21 cellular contexts compared by ENCODE assay signal in genomic region chr2:217030081-217030480, GRCh38.
A peak's percentile ranks its signal among the peaks of the same experiment; 100 is the strongest.
DNase-seq lines count a peak whose midpoint lies in the region; ATAC-seq, FAIRE-seq and TF ChIP-seq lines count a peak whose summit lies in the region.
"Had no signal": no experiment of that assay in that cellular context is flagged by ENCODE, and none has a peak within 500 bp of the region (broad histone marks: within the 10 kb centered on the region; RNA-seq: fewer than 3 reads in every experiment).

No MANE protein-coding gene starts in this region.

- WGBS in HepG2 (ENCODE audit: low lambda C conversion rate): 0% methylated on average over 6 of the region's 6 CpGs
- 43% methylated on average over 5 of the region's 6 CpGs for WGBS in right lobe of liver (ENCODE audit: insufficient coverage, low coverage, low lambda C conversion rate, missing lambda C conversion rate)

- no peak for DNase-seq in HepG2 (ENCODE audit: low spot score)
- no peak for DNase-seq in right lobe of liver
- no peak for DNase-seq in progenitor cell of endocrine pancreas (ENCODE audit: low spot score, unreplicated experiment)
- no peak for DNase-seq in KG1 (lab: John Stamatoyannopoulos, UW)
- DNase-seq in NCI-H1694 (lab: John Stamatoyannopoulos, UW): no peak
- DNase-seq: AML-193; Caco-2; Calu3; CD4-positive, alpha-beta T cell; CD8-positive, alpha-beta T cell; DMS79 treated with DMSO at 0.1 percent for 48 hours; GF-D8 had no signal

- no peaks in the 10 kb centered on the region for H4K20me1 ChIP-seq in HepG2 (ENCODE audit: insufficient read depth, low read length)
- H4K20me1 ChIP-seq: BLaER1 treated with 17β-estradiol and CSF1 and Interleukin-3, amounts not matched to agents 10 nM and 100 nM had no signal

- ATAC-seq in HepG2 (no peak), right lobe of liver (no peak)
- ATAC-seq: A549; CD8-positive, alpha-beta T cell had no signal

- CTCF ChIA-PET in HepG2 (lab: Yijun Ruan, JAX; ENCODE audit: low intra/inter-chr PET ratio, low total read pairs): no interaction called here

- no peaks in the 10 kb centered on the region for H3K4me1 ChIP-seq in HepG2 (ENCODE audit: insufficient read depth, low read length)
- no peaks in the 10 kb centered on the region for H3K4me1 ChIP-seq in right lobe of liver
- H3K4me1 ChIP-seq: A549, Caco-2 had no signal

- intact Hi-C loops in HepG2 (cut with micrococcal nuclease; ENCODE audit: unreplicated experiment) (no loop called here), right lobe of liver (cut with DNase I) (no loop called here)

- TF ChIP-seq RAD21 in HepG2 (CRISPR knock-in tag; IDR thresholded peaks at IDR 0.05): no peak

- POLR2A ChIA-PET in HepG2 (lab: Yijun Ruan, JAX): no interaction called here

- no peaks in the 10 kb centered on the region for H3K9me3 Mint-ChIP-seq in progenitor cell of endocrine pancreas (ENCODE audit: low read depth)
- H3K9me3 Mint-ChIP-seq: CD4-positive, alpha-beta T cell; CD8-positive, alpha-beta T cell had no signal

- no peak for TF ChIP-seq EP300 in HepG2 (IDR thresholded peaks at IDR 0.05; ENCODE audit: low read depth in 2 of 2, low read length in 2 of 2)
- no peak for TF ChIP-seq EP300 in HepG2 (CRISPR knock-in tag; IDR thresholded peaks at IDR 0.05; ENCODE audit: borderline replicate concordance)

- no peaks in the 10 kb centered on the region for H3K4me1 Mint-ChIP-seq in progenitor cell of endocrine pancreas (ENCODE audit: low read depth)
- H3K4me1 Mint-ChIP-seq: B cell had no signal

- no peak for FAIRE-seq in HepG2 (lab: Jason Lieb, UNC)
- FAIRE-seq: A549, D721Med, G401.6, GM12891, GM19239 had no signal

- no peak overlapping the region for H3K4me2 ChIP-seq in HepG2 (ENCODE audit: low read depth, low read length)
- H3K4me2 ChIP-seq: A549; BLaER1 treated with 17β-estradiol and CSF1 and Interleukin-3, amounts not matched to agents 10 nM and 100 nM had no signal

- no peaks in the 10 kb centered on the region for H3K79me2 ChIP-seq in HepG2 (ENCODE audit: insufficient read depth, low read length)

- no peak overlapping the region for H2AFZ ChIP-seq in HepG2 (ENCODE audit: low read length)

- H3K36me3 ChIP-seq in HepG2 (replicated peaks in 1 of 2; ENCODE audit: control insufficient read depth in 1 of 2, insufficient read depth in 2 of 2, low read length in 2 of 2) (no peaks in the 10 kb centered on the region), right lobe of liver (no peaks in the 10 kb centered on the region)
- H3K36me3 ChIP-seq: BLaER1 treated with 17β-estradiol and CSF1 and Interleukin-3, amounts not matched to agents 10 nM and 100 nM had no signal

- H3K27ac ChIP-seq in HepG2 (ENCODE audit: extremely low read length, insufficient read depth, low read length) (no peak overlapping the region), right lobe of liver (no peak overlapping the region)
- H3K27ac ChIP-seq: 22Rv1; A549; BLaER1 treated with 17β-estradiol and CSF1 and Interleukin-3, amounts not matched to agents 10 nM and 100 nM; C4-2B had no signal

- TF ChIP-seq CTCF in HepG2 (CRISPR knock-in tag; IDR thresholded peaks at IDR 0.05) (no peak), right lobe of liver (IDR thresholded peaks at IDR 0.05) (no peak), progenitor cell of endocrine pancreas (IDR thresholded peaks at IDR 0.05; ENCODE audit: unreplicated experiment) (no peak)

- peak overlapping the region; percentile 45 for H3K27ac Mint-ChIP-seq in progenitor cell of endocrine pancreas
- H3K27ac Mint-ChIP-seq: B cell; CD4-positive, alpha-beta T cell; CD8-positive, alpha-beta T cell had no signal

- no TSS peak for BruUV-seq in HepG2 (replicated peaks; lab: Mats Ljungman, UMichigan)

- no peaks in the 10 kb centered on the region for H3K36me3 Mint-ChIP-seq in progenitor cell of endocrine pancreas (ENCODE audit: insufficient read depth)
- H3K36me3 Mint-ChIP-seq: CD8-positive, alpha-beta T cell had no signal

- in situ Hi-C loops in HepG2 (cut with HindIII; ENCODE audit: extremely low pct_ligation_motif_present, low pct_unique_long_range_greater_than_20kb): no loop called here

- TF ChIP-seq POLR2A in HepG2 (IDR thresholded peaks at IDR 0.05; ENCODE audit: insufficient read depth in 1 of 2, low read depth in 2 of 2, low read length in 2 of 2): no peak
- no peak for TF ChIP-seq POLR2A in right lobe of liver (IDR thresholded peaks at IDR 0.05)

- H3K9ac ChIP-seq in HepG2 (ENCODE audit: insufficient read depth, low read depth, low read length): no peak overlapping the region
- H3K9ac ChIP-seq: BLaER1 treated with 17β-estradiol and CSF1 and Interleukin-3, amounts not matched to agents 10 nM and 100 nM had no signal

- H3K4me3 ChIP-seq in HepG2 (replicated peaks in 1 of 3; ENCODE audit: insufficient read depth in 1 of 3, low read depth in 2 of 3, low read length in 3 of 3) (no peak overlapping the region), right lobe of liver (no peak overlapping the region)
- H3K4me3 ChIP-seq: A549; BLaER1 treated with 17β-estradiol and CSF1 and Interleukin-3, amounts not matched to agents 10 nM and 100 nM had no signal

- H3K4me3 Mint-ChIP-seq in progenitor cell of endocrine pancreas (ENCODE audit: low read depth): no peak overlapping the region
- H3K4me3 Mint-ChIP-seq: B cell; CD4-positive, alpha-beta T cell; CD8-positive, alpha-beta T cell had no signal

- no peaks in the 10 kb centered on the region for H3K9me3 ChIP-seq in HepG2 (ENCODE audit: low read length)
- no peaks in the 10 kb centered on the region for H3K9me3 ChIP-seq in right lobe of liver
- H3K9me3 ChIP-seq: A549; BLaER1 treated with 17β-estradiol and CSF1 and Interleukin-3, amounts not matched to agents 10 nM and 100 nM; Caco-2 had no signal

- H3K27me3 ChIP-seq in HepG2 (ENCODE audit: control insufficient read depth in 1 of 2, insufficient read depth in 2 of 2, low read length in 2 of 2): peaks cover 0 to 17% of the 10 kb centered on the region in 2 experiments; a peak in 1 of 5 replicates
- no peaks in the 10 kb centered on the region for H3K27me3 ChIP-seq in right lobe of liver
- H3K27me3 ChIP-seq: BLaER1 treated with 17β-estradiol and CSF1 and Interleukin-3, amounts not matched to agents 10 nM and 100 nM had no signal

- H3K27me3 Mint-ChIP-seq in progenitor cell of endocrine pancreas: peaks cover 8% of the 10 kb centered on the region

TF ChIP-seq in HepG2, 621 proteins besides CTCF, POLR2A, EP300 and RAD21:
- TF ChIP-seq GLI4 (CRISPR knock-in tag; IDR thresholded peaks at IDR 0.05; ENCODE audit: borderline replicate concordance) (no peak), JUN (CRISPR knock-in tag; IDR thresholded peaks at IDR 0.05) (no peak), ZNF772 (CRISPR knock-in tag; IDR thresholded peaks at IDR 0.05) (no peak), ZKSCAN1 (IDR thresholded peaks at IDR 0.05; ENCODE audit: low read length) (no peak), MNT (IDR thresholded peaks at IDR 0.05) (peak; percentile 92), PHB2 (IDR thresholded peaks at IDR 0.05; ENCODE audit: partially characterized antibody) (no peak), SATB2 (CRISPR knock-in tag; IDR thresholded peaks at IDR 0.05) (no peak)
